2 cellular contexts compared by ENCODE assay signal in genomic region chr5:139282195-139282557, GRCh38.
TF ChIP-seq lines count a peak whose summit lies in the region.

No MANE protein-coding gene starts in this region.

TF ChIP-seq in IMR-90, 13 proteins besides CTCF, POLR2A, EP300 and RAD21:
- TF ChIP-seq FOS (IDR thresholded peaks at IDR 0.05; ENCODE audit: low read depth, low read length) (peak; percentile 54), CEBPB (IDR thresholded peaks at IDR 0.05; ENCODE audit: low read depth, low read length) (no peak)

TF ChIP-seq in GM12878, 131 proteins besides CTCF, POLR2A, EP300 and RAD21:
- TF ChIP-seq, protein P1, sequence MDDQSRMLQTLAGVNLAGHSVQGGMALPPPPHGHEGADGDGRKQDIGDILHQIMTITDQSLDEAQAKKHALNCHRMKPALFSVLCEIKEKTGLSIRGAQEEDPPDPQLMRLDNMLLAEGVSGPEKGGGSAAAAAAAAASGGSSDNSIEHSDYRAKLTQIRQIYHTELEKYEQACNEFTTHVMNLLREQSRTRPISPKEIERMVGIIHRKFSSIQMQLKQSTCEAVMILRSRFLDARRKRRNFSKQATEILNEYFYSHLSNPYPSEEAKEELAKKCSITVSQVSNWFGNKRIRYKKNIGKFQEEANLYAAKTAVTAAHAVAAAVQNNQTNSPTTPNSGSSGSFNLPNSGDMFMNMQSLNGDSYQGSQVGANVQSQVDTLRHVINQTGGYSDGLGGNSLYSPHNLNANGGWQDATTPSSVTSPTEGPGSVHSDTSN (IDR thresholded peaks at IDR 0.05; ENCODE audit: insufficient replicate concordance, low read depth, low read length), result no peak
- TF ChIP-seq BCL3 (IDR thresholded peaks at IDR 0.05; ENCODE audit: borderline replicate concordance, insufficient read depth, low read depth, low read length, poor library complexity, severe bottlenecking), result no peak
- TF ChIP-seq NR2C1 (IDR thresholded peaks at IDR 0.05), result no peak
- TF ChIP-seq, protein P2, sequence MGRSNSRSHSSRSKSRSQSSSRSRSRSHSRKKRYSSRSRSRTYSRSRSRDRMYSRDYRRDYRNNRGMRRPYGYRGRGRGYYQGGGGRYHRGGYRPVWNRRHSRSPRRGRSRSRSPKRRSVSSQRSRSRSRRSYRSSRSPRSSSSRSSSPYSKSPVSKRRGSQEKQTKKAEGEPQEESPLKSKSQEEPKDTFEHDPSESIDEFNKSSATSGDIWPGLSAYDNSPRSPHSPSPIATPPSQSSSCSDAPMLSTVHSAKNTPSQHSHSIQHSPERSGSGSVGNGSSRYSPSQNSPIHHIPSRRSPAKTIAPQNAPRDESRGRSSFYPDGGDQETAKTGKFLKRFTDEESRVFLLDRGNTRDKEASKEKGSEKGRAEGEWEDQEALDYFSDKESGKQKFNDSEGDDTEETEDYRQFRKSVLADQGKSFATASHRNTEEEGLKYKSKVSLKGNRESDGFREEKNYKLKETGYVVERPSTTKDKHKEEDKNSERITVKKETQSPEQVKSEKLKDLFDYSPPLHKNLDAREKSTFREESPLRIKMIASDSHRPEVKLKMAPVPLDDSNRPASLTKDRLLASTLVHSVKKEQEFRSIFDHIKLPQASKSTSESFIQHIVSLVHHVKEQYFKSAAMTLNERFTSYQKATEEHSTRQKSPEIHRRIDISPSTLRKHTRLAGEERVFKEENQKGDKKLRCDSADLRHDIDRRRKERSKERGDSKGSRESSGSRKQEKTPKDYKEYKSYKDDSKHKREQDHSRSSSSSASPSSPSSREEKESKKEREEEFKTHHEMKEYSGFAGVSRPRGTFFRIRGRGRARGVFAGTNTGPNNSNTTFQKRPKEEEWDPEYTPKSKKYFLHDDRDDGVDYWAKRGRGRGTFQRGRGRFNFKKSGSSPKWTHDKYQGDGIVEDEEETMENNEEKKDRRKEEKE (IDR thresholded peaks at IDR 0.05), result no peak
- TF ChIP-seq WRNIP1 (IDR thresholded peaks at IDR 0.05; ENCODE audit: borderline replicate concordance, low read depth, low read length), result no peak
- no peak for TF ChIP-seq MYC (IDR thresholded peaks at IDR 0.05; ENCODE audit: insufficient read depth, insufficient read length, insufficient replicate concordance, low read length, severe bottlenecking)
- TF ChIP-seq IKZF2 (IDR thresholded peaks at IDR 0.05), result no peak
- no peak for TF ChIP-seq TBL1XR1 (IDR thresholded peaks at IDR 0.05; ENCODE audit: low read depth, low read length)
- no peak for TF ChIP-seq POU2F2 (IDR thresholded peaks at IDR 0.05; ENCODE audit: borderline replicate concordance, low read depth, low read length)
- TF ChIP-seq, protein P3, sequence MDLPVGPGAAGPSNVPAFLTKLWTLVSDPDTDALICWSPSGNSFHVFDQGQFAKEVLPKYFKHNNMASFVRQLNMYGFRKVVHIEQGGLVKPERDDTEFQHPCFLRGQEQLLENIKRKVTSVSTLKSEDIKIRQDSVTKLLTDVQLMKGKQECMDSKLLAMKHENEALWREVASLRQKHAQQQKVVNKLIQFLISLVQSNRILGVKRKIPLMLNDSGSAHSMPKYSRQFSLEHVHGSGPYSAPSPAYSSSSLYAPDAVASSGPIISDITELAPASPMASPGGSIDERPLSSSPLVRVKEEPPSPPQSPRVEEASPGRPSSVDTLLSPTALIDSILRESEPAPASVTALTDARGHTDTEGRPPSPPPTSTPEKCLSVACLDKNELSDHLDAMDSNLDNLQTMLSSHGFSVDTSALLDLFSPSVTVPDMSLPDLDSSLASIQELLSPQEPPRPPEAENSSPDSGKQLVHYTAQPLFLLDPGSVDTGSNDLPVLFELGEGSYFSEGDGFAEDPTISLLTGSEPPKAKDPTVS (IDR thresholded peaks at IDR 0.05; ENCODE audit: low read depth, low read length), result no peak
- TF ChIP-seq ZNF217 (IDR thresholded peaks at IDR 0.05), result no peak
- TF ChIP-seq STAT3 (IDR thresholded peaks at IDR 0.05; ENCODE audit: low read depth, low read length), result no peak
- TF ChIP-seq NFIC (IDR thresholded peaks at IDR 0.05; ENCODE audit: low read depth, low read length), result no peak
- no peak for TF ChIP-seq ZNF384 (IDR thresholded peaks at IDR 0.05; ENCODE audit: borderline replicate concordance, low read depth, low read length)
- TF ChIP-seq FOS (IDR thresholded peaks at IDR 0.05; ENCODE audit: borderline replicate concordance, extremely low read depth, insufficient read length), result no peak
- no peak for TF ChIP-seq BHLHE40 (IDR thresholded peaks at IDR 0.05; ENCODE audit: borderline replicate concordance in 1 of 2, low read depth in 2 of 2, low read length in 1 of 2)
